Comparison of ENCODE assay signal across 1 cellular context in the genomic region with DNA sequence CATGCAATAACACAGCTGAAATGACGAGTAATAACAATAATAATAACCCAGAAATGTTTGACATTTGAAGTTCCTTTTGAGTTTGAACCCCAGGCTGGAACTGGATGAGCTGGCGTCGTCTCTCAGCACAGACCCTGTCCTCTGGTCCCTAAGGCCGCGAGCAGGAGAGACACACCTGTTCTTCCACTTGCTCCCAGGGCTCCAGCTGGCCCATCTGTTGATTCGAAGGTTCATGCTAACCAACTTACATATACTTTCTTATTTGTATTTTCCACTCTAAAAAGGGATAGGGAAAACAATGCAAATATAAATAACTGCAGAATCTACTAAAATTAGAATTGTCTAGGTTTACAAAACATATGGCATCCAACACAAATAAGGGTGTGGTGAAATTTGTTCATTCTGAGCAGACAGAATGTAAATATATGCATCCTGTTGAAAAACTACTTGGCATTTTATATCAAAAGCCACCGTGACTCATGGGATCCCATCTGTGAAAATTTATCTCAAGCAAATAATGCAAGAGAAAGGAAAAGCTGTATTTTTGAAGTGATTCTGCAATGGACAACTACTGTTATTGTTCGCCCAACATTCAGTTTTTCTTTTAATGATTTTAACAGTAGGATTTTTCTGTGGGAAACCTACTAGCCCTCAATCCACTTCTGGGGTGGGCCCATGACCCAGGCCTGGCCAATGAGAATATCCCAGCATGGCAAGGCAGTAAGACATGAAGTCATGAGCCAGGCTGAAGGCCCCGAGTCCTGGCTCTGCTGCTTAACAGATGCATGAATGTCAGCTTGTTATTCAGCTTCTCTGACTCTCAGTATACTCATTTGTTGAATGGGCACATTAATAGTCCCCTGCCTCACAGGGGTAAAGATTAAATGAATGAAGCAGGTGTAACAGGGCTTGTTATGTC.
TF ChIP-seq lines count a peak whose summit lies in the region.

No MANE protein-coding gene starts in this region.

TF ChIP-seq in SK-N-SH, 30 proteins besides CTCF, POLR2A, EP300 and RAD21 (continued from another document):
- TF ChIP-seq REST (IDR thresholded peaks at IDR 0.05; ENCODE audit: low read depth, low read length) (no peak), TEAD4 (IDR thresholded peaks at IDR 0.05; ENCODE audit: borderline replicate concordance, insufficient read depth) (no peak), GATA2 (CRISPR knock-in tag; IDR thresholded peaks at IDR 0.05) (no peak), FOXM1 (IDR thresholded peaks at IDR 0.05; ENCODE audit: low read depth) (no peak), TCF12 (IDR thresholded peaks at IDR 0.05) (no peak), RXRA (IDR thresholded peaks at IDR 0.05; ENCODE audit: borderline replicate concordance, low read depth) (no peak), SIN3A (IDR thresholded peaks at IDR 0.05; ENCODE audit: borderline replicate concordance, low read depth, low read length) (no peak), NFIC (IDR thresholded peaks at IDR 0.05; ENCODE audit: borderline replicate concordance) (no peak), TAF1 (IDR thresholded peaks at IDR 0.05; ENCODE audit: borderline replicate concordance, low read depth, low read length) (no peak)
- TF ChIP-seq, protein P1, sequence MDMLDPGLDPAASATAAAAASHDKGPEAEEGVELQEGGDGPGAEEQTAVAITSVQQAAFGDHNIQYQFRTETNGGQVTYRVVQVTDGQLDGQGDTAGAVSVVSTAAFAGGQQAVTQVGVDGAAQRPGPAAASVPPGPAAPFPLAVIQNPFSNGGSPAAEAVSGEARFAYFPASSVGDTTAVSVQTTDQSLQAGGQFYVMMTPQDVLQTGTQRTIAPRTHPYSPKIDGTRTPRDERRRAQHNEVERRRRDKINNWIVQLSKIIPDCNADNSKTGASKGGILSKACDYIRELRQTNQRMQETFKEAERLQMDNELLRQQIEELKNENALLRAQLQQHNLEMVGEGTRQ (IDR thresholded peaks at IDR 0.05; ENCODE audit: borderline replicate concordance, low read depth, low read length): no peak
